9 cellular contexts compared by ENCODE assay signal in the genomic region with DNA sequence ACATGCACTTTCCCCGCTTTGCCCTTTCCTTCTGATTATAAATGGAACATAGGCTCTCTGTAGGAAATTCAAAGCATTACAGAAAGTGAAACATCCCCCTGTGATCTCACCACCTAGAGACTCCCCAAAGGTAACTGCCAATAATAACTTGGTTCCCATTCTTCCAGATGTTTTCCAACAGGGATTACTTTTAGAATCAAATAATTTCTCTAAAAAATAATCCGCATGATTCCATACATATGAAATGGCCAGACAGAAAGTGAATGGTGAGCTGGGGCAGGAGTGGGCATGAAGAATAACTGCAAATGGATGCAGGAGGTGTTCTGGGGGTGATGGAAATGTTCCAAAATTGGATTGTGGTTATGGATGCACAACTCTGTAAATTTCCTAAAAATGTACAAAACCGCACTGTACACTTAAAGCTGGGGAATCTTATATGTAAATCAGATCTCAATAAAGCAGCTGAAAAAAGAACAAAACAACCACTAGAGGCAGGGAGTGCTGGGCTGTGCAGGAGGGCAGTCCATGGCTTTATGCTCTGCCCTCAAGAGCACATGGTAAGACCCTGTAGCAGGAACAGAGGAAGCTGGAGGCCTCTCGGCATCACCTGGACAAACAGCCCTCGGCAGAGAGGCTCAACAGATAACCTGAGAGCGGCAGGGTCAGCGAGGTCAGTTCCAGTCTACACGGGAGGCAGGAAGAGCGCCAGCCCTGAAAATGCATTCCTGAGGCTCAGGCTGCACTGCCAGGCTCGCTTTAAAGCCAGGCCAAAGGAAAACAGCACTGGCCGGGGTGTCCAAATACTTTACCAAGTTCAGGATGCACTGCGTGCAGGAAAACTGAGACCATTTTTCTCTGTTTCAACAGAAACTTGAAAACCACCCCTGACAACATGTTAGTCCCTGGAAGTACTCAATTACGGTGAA. TPM values are rescaled to one million over a fixed set of nuclear protein-coding genes. Genes with fewer than 3 reads are reported as not detected.
A peak's percentile ranks its signal among the peaks of the same experiment; 100 is the strongest.
DNase-seq lines count a peak whose midpoint lies in the region; ATAC-seq, FAIRE-seq and TF ChIP-seq lines count a peak whose summit lies in the region.
"Had no signal": no experiment of that assay in that cellular context is flagged by ENCODE, and none has a peak within 500 bp of the region (broad histone marks: within the 10 kb centered on the region; RNA-seq: fewer than 3 reads in every experiment).

No MANE protein-coding gene starts in this region.

- peaks cover 0 to 3% (median 0%) of the 10 kb centered on the region in 3 donors for H3K27me3 Mint-ChIP-seq in CD14-positive monocyte (ENCODE audit: low read depth in 3 of 3)

- WGBS in H1 (ENCODE audit: extremely low coverage in 1 of 2, insufficient coverage in 1 of 2, insufficient read length in 1 of 2, insufficient replicate concordance in 2 of 2, low coverage in 1 of 2, low lambda C conversion rate in 2 of 2, missing lambda C conversion rate in 1 of 2), 2 experiments = 73% methylated on average over 13 of the region's 13 CpGs; no CpG with 5 or more reads in 1 of the 2 experiments

- H3K4me1 ChIP-seq in OCI-LY1 (ENCODE audit: insufficient read depth, low read length, severe bottlenecking) = peaks cover 52% of the 10 kb centered on the region
- peaks cover 6 to 23% (median 11%) of the 10 kb centered on the region in 4 experiments for H3K4me1 ChIP-seq in H1 (replicated peaks in 1 of 4; ENCODE audit: control insufficient read depth in 3 of 4, insufficient read depth in 4 of 4, low read length in 3 of 4)
- H3K4me1 ChIP-seq in neutrophil (ENCODE audit: control insufficient read depth in 1 of 2, insufficient read depth in 1 of 2, low read depth in 1 of 2, low read length in 1 of 2) = peaks cover 0 to 11% of the 10 kb centered on the region in 2 experiments

- no peak overlapping the region for H2AK5ac ChIP-seq in H1 (ENCODE audit: low read depth, low read length)

- DNase-seq in GM03348 (ENCODE audit: low spot score) (peak; percentile 55), H1 (ENCODE audit: low read depth in 1 of 2, low spot score in 2 of 2) (no peak), CD14-positive monocyte (ENCODE audit: low spot score) (no peak), NCI-H1694 (lab: John Stamatoyannopoulos, UW) (no peak)

- H3K79me2 ChIP-seq in OCI-LY1 (ENCODE audit: insufficient read depth, low read length) (0 out of 2 replicates have a peak, but pooled peaks cover 3% of the 10 kb centered on the region), H1 (ENCODE audit: control insufficient read depth in 1 of 2, insufficient read depth in 2 of 2, low read length in 2 of 2) (peaks cover 0 to 95% of the 10 kb centered on the region in 2 experiments; a peak in 2 of 4 replicates)

- no peak overlapping the region for H4K8ac ChIP-seq in H1 (ENCODE audit: extremely low read depth, insufficient read depth, low read length)

- H3K4me2 ChIP-seq in OCI-LY1 (ENCODE audit: low read length) (peak overlapping the region; percentile 13; the same call in 1 of the 2 replicates), H1 (ENCODE audit: insufficient read depth in 1 of 2, low read depth in 2 of 2, low read length in 2 of 2) (no peak overlapping the region)

- H3K23ac ChIP-seq in H1 (ENCODE audit: insufficient read length) = no peak overlapping the region

- no peak for TF ChIP-seq EP300 in H1 (IDR thresholded peaks at IDR 0.05; ENCODE audit: borderline replicate concordance in 1 of 2, low read depth in 2 of 2, low read length in 2 of 2)

- H2BK15ac ChIP-seq in H1 (ENCODE audit: low read length) = no peak overlapping the region

- TF ChIP-seq RAD21 in H1 (IDR thresholded peaks at IDR 0.05 in 1 of 2, conservative IDR thresholded peaks at IDR 0.05 in 1 of 2; ENCODE audit: low read depth in 2 of 2, low read length in 2 of 2) = peak; percentile 3 to 13; a peak in 1 of 4 replicates

- no peak overlapping the region for H2BK20ac ChIP-seq in H1 (ENCODE audit: low read length)

- ATAC-seq in HG03025 (IDR thresholded peaks at IDR 0.05; ENCODE audit: low FRiP score, unreplicated experiment) (no peak), GM18907 (IDR thresholded peaks at IDR 0.05; ENCODE audit: unreplicated experiment) (no peak)

- H3K56ac ChIP-seq in H1 (replicated peaks; ENCODE audit: insufficient read length, low read depth, low read length) = no peak overlapping the region

- H4K5ac ChIP-seq in H1 (ENCODE audit: insufficient read length, low read depth, low read length) = no peak overlapping the region

- no peak overlapping the region for H3K4me3 Mint-ChIP-seq in CD14-positive monocyte

- peaks cover 45% of the 10 kb centered on the region for H3K4me1 Mint-ChIP-seq in CD14-positive monocyte

- H3K9me3 Mint-ChIP-seq in CD14-positive monocyte = no peaks in the 10 kb centered on the region

- no peak overlapping the region for H3K4ac ChIP-seq in H1 (replicated peaks; ENCODE audit: insufficient read length, low read depth, low read length)

- H3K9ac ChIP-seq in OCI-LY1 (ENCODE audit: low read length) = no peak overlapping the region
- H3K9ac ChIP-seq in H1 (replicated peaks in 1 of 4; ENCODE audit: extremely low read depth in 1 of 4, low read depth in 3 of 4, low read length in 3 of 4) = no peak overlapping the region; a peak in 1 of 7 replicates

- no peak for FAIRE-seq in H1 (lab: Jason Lieb, UNC)

- H3K4me3 ChIP-seq in OCI-LY1 (ENCODE audit: low read depth, low read length, poor library complexity, severe bottlenecking) (no peak overlapping the region), H1 (ENCODE audit: extremely low read depth in 1 of 4, insufficient read depth in 2 of 4, low read depth in 3 of 4, low read length in 4 of 4) (no peak overlapping the region), neutrophil (ENCODE audit: low read depth in 1 of 2, low read length in 1 of 2) (no peak overlapping the region)
- H3K4me3 ChIP-seq: SJSA1 had no signal

- H3K14ac ChIP-seq in H1 (ENCODE audit: insufficient read length) = no peak overlapping the region

- H3K9me3 ChIP-seq in OCI-LY1 (ENCODE audit: low read length) (no peaks in the 10 kb centered on the region), H1 (ENCODE audit: insufficient read depth in 2 of 2, low read depth in 1 of 2, low read length in 1 of 2) (no peaks in the 10 kb centered on the region), neutrophil (no peaks in the 10 kb centered on the region)
- H3K9me3 ChIP-seq: SJSA1 had no signal

- peaks cover 26 to 51% of the 10 kb centered on the region in 2 donors for H3K36me3 Mint-ChIP-seq in CD14-positive monocyte

- H2AFZ ChIP-seq in OCI-LY1 (ENCODE audit: low read length) (no peak overlapping the region), H1 (ENCODE audit: low read length) (no peak overlapping the region)

- no peaks in the 10 kb centered on the region for H3K27me3 ChIP-seq in OCI-LY1 (ENCODE audit: insufficient read depth, low read length)
- H3K27me3 ChIP-seq in H1 (replicated peaks in 1 of 4; ENCODE audit: control insufficient read depth in 3 of 4, extremely low read depth in 1 of 4, insufficient read depth in 3 of 4, low read length in 3 of 4) = no peaks in the 10 kb centered on the region
- no peaks in the 10 kb centered on the region for H3K27me3 ChIP-seq in neutrophil
- H3K27me3 ChIP-seq: SJSA1 had no signal

- peak overlapping the region in 1 of 7 donors; percentile 3 for H3K27ac Mint-ChIP-seq in CD14-positive monocyte

- H3K9me2 ChIP-seq in OCI-LY1 (ENCODE audit: low read depth, low read length) = no peaks in the 10 kb centered on the region

- H4K20me1 ChIP-seq in OCI-LY1 (ENCODE audit: insufficient read depth, low read length) (no peaks in the 10 kb centered on the region; the same call in 1 of the 2 replicates), H1 (replicated peaks in 1 of 2; ENCODE audit: control insufficient read depth in 1 of 2, insufficient read depth in 2 of 2, low read length in 2 of 2) (peaks cover 20 to 47% of the 10 kb centered on the region in 2 experiments)

- no peak overlapping the region for H4K91ac ChIP-seq in H1 (replicated peaks; ENCODE audit: insufficient read length, low read length)

- CTCF ChIA-PET in H1 (lab: Charles Lee; ENCODE audit: partially characterized antibody) = interaction anchor here (0.7 to 1.1 kb wide), 4 partner anchors 9 to 104 kb away, joined by 3 read pairs; no protein-coding TSS in a partner anchor

- H2BK12ac ChIP-seq in H1 (ENCODE audit: low read depth, low read length) = no peak overlapping the region

- TF ChIP-seq POLR2A in H1 (IDR thresholded peaks at IDR 0.05; ENCODE audit: control extremely low read depth in 1 of 2, low read depth in 2 of 2, low read length in 2 of 2) = no peak

- no peaks in the 10 kb centered on the region for H3F3A ChIP-seq in OCI-LY1 (ENCODE audit: insufficient read depth, low read length)

- peaks cover 38% of the 10 kb centered on the region for H3K79me1 ChIP-seq in H1 (ENCODE audit: low read depth, low read length)

- H3K18ac ChIP-seq in H1 (ENCODE audit: extremely low read depth, low read length) = no peak overlapping the region

- intact Hi-C loops in CD14-positive monocyte (cut with micrococcal nuclease) = loop anchor here (5.0 kb wide), 2 partner anchors 37 to 62 kb away; no protein-coding TSS in a partner anchor

- H3K36me3 ChIP-seq in OCI-LY1 (ENCODE audit: insufficient read depth, low read length) (peaks cover 5% of the 10 kb centered on the region; the same call in 1 of the 2 replicates), H1 (ENCODE audit: control insufficient read depth in 2 of 4, insufficient read depth in 4 of 4, low read length in 3 of 4) (no peaks in the 10 kb centered on the region), neutrophil (peaks cover 20% of the 10 kb centered on the region)

- H2BK5ac ChIP-seq in H1 (ENCODE audit: low read depth, low read length) = no peak overlapping the region; the same call in 1 of the 2 replicates

- no peak overlapping the region for H3K27ac ChIP-seq in OCI-LY1 (ENCODE audit: low read depth, low read length, poor library complexity, severe bottlenecking)
- H3K27ac ChIP-seq in H1 (ENCODE audit: low read depth, low read length) = no peak overlapping the region
- H3K27ac ChIP-seq in neutrophil = peak overlapping the region; percentile 3
- H3K27ac ChIP-seq: SJSA1 had no signal

- no peak overlapping the region for H2BK120ac ChIP-seq in H1 (replicated peaks; ENCODE audit: low read depth, low read length)

- POLR2A ChIA-PET in H1 (lab: Charles Lee; ENCODE audit: partially characterized antibody) = interaction anchor here (1.0 kb wide), 1 partner anchor 35 kb away, joined by 3 read pairs; no protein-coding TSS in a partner anchor

- H3K23me2 ChIP-seq in H1 (ENCODE audit: low read depth, low read length) = no peaks in the 10 kb centered on the region

- peak; percentile 45; the same call in 1 of the 2 replicates for TF ChIP-seq CTCF in OCI-LY1 (IDR thresholded peaks at IDR 0.05; ENCODE audit: low read length)
- peak in 1 of 3 experiments; percentile 18; a peak in 1 of 4 replicates for TF ChIP-seq CTCF in H1 (IDR thresholded peaks at IDR 0.05; ENCODE audit: control extremely low read depth in 1 of 3, insufficient read depth in 1 of 3, low read depth in 1 of 3, low read length in 3 of 3)
- TF ChIP-seq CTCF in neutrophil (IDR thresholded peaks at IDR 0.05) = no peak
- no peak for TF ChIP-seq CTCF in CD14-positive monocyte (IDR thresholded peaks at IDR 0.05)

RNA-seq across cellular contexts. Expression of gene CAPZB, which starts 39.7 kb away (rescaled TPM):
- 371 TPM in 2 replicates for total RNA-seq in H1 (2021; fragmentation: NEBNext Ultra II Directional; extraction: Animal tissue kit (Norgen Biotek cat#: 25700))
- polyA plus RNA-seq in H1 (2011; rRNA removed) (162 and 169 TPM in 2 replicates), CD14-positive monocyte (100 to 1,000 TPM; 407 to 504 TPM)
- polyA plus RNA-seq in H1 (2011; cell fraction: cytosol; rRNA removed) = 237 TPM
- polyA plus RNA-seq in H1 (2011; cell fraction: nucleus; rRNA removed) = 112 TPM
- polyA plus RNA-seq in H1 (2012, experiment 1 of 2) = 353 to 393 TPM (median 375 TPM) in 4 replicates
- 493 TPM for polyA plus RNA-seq in H1 (2012, experiment 2 of 2)
- 265 TPM for polyA plus RNA-seq in H1 (2013, experiment 1 of 2)
- polyA plus RNA-seq in H1 (2013, experiment 2 of 2) = 269 TPM
- 118 and 122 TPM in 2 replicates for polyA minus RNA-seq in H1 (2011; rRNA and poly(A)+ RNA removed)
- 88.9 TPM for polyA minus RNA-seq in H1 (2011; cell fraction: cytosol; rRNA and poly(A)+ RNA removed)
- polyA minus RNA-seq in H1 (2011; cell fraction: nucleus; rRNA and poly(A)+ RNA removed) = 42.8 TPM
